In the genomic region with DNA sequence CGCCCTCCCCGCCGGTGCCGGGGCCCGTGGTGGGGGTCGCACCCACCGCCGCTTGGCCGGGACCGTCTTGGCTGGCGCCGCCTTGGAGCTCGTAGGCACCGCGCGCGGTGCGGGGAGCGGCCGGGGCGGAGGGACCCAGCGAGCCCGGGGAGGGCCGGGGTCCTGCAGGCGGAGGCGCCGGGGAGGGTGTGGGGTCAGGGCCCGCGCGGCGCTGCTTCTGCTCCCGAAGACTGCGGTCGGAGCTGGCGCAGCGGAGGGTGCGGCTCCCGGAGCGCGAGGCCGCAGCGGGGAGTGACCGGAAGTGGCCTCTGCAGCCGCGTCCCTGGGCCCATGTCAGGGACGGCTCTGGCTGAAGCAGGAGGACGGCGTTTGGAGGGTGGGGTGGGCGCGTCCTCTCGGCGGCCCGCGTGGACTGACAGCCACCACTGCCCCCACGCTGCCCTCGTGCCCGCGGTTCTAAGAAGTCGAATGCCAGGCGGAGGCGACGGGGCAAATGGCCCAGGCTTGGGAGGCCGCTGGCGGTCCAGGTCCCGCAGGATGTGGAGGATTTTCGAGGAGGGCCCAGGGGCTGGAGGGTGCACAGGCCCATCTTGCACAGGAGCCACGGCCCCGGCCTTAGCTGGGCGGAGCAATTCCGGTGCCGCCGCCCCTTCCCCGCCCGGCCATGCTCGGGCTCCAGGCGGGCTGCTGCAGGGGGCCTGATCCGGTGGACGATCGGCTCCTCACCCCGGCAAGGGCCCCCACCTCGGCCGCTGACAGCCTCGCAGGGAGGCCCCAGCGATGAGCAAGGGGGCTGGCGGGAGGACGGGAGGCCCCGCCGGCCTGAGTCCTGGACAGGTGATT, we compare ENCODE assay signal across 1 cellular context.
A peak's percentile ranks its signal among the peaks of the same experiment; 100 is the strongest.
TF ChIP-seq lines count a peak whose summit lies in the region.

No MANE protein-coding gene starts in this region.

TF ChIP-seq in WTC11, 78 proteins besides CTCF, POLR2A, EP300 and RAD21 (continued from another document):
- TF ChIP-seq, protein P1, sequence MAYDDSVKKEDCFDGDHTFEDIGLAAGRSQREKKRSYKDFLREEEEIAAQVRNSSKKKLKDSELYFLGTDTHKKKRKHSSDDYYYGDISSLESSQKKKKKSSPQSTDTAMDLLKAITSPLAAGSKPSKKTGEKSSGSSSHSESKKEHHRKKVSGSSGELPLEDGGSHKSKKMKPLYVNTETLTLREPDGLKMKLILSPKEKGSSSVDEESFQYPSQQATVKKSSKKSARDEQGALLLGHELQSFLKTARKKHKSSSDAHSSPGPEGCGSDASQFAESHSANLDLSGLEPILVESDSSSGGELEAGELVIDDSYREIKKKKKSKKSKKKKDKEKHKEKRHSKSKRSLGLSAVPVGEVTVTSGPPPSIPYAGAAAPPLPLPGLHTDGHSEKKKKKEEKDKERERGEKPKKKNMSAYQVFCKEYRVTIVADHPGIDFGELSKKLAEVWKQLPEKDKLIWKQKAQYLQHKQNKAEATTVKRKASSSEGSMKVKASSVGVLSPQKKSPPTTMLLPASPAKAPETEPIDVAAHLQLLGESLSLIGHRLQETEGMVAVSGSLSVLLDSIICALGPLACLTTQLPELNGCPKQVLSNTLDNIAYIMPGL (CRISPR knock-in tag; IDR thresholded peaks at IDR 0.05) = no peak; the same call in 1 of the 2 replicates
- TF ChIP-seq PRRX2 (CRISPR knock-in tag; IDR thresholded peaks at IDR 0.05) (no peak), RELA (CRISPR knock-in tag; IDR thresholded peaks at IDR 0.05; ENCODE audit: borderline replicate concordance) (no peak), ZNF263 (CRISPR knock-in tag; IDR thresholded peaks at IDR 0.05; ENCODE audit: low read depth) (0 out of 2 replicates have a peak, but pooled peaks have one; percentile 1), CREB1 (CRISPR knock-in tag; IDR thresholded peaks at IDR 0.05) (no peak), ZNF121 (CRISPR knock-in tag; IDR thresholded peaks at IDR 0.05) (peak; percentile 26; the same call in 1 of the 2 replicates), MAX (CRISPR knock-in tag; IDR thresholded peaks at IDR 0.05) (peak; percentile 73), ZNF396 (CRISPR knock-in tag; IDR thresholded peaks at IDR 0.05; ENCODE audit: borderline replicate concordance) (no peak), EMX1 (CRISPR knock-in tag; IDR thresholded peaks at IDR 0.05) (no peak), SP1 (CRISPR knock-in tag; conservative IDR thresholded peaks at IDR 0.05) (peak; percentile 55; the same call in 1 of the 2 replicates), ZNF423 (CRISPR knock-in tag; IDR thresholded peaks at IDR 0.05) (peak; percentile 85), ATF3 (CRISPR knock-in tag; conservative IDR thresholded peaks at IDR 0.05) (no peak), SMAD4 (CRISPR knock-in tag; IDR thresholded peaks at IDR 0.05) (no peak), ZBTB21 (CRISPR knock-in tag; IDR thresholded peaks at IDR 0.05; ENCODE audit: borderline replicate concordance) (0 out of 2 replicates have a peak, but pooled peaks have one; percentile 31), KAT7 (CRISPR knock-in tag; IDR thresholded peaks at IDR 0.05; ENCODE audit: borderline replicate concordance) (0 out of 2 replicates have a peak, but pooled peaks have one; percentile 42), MYBL2 (CRISPR knock-in tag; IDR thresholded peaks at IDR 0.05) (no peak), CREM (CRISPR knock-in tag; IDR thresholded peaks at IDR 0.05) (peak; percentile 45; the same call in 1 of the 2 replicates), IRF1 (CRISPR knock-in tag; IDR thresholded peaks at IDR 0.05) (peak; percentile 71; the same call in 1 of the 2 replicates), NFYB (CRISPR knock-in tag; conservative IDR thresholded peaks at IDR 0.05; ENCODE audit: low read depth) (0 out of 2 replicates have a peak, but pooled peaks have one; percentile 9), FOXP1 (CRISPR knock-in tag; IDR thresholded peaks at IDR 0.05; ENCODE audit: borderline replicate concordance) (peak; percentile 21), GABPB1 (CRISPR knock-in tag; IDR thresholded peaks at IDR 0.05) (peak; percentile 15; the same call in 1 of the 2 replicates)
- TF ChIP-seq, protein P2, sequence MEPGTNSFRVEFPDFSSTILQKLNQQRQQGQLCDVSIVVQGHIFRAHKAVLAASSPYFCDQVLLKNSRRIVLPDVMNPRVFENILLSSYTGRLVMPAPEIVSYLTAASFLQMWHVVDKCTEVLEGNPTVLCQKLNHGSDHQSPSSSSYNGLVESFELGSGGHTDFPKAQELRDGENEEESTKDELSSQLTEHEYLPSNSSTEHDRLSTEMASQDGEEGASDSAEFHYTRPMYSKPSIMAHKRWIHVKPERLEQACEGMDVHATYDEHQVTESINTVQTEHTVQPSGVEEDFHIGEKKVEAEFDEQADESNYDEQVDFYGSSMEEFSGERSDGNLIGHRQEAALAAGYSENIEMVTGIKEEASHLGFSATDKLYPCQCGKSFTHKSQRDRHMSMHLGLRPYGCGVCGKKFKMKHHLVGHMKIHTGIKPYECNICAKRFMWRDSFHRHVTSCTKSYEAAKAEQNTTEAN (CRISPR knock-in tag; IDR thresholded peaks at IDR 0.05) = 0 out of 2 replicates have a peak, but pooled peaks have one; percentile 32
- TF ChIP-seq, protein P3, sequence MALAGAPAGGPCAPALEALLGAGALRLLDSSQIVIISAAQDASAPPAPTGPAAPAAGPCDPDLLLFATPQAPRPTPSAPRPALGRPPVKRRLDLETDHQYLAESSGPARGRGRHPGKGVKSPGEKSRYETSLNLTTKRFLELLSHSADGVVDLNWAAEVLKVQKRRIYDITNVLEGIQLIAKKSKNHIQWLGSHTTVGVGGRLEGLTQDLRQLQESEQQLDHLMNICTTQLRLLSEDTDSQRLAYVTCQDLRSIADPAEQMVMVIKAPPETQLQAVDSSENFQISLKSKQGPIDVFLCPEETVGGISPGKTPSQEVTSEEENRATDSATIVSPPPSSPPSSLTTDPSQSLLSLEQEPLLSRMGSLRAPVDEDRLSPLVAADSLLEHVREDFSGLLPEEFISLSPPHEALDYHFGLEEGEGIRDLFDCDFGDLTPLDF (CRISPR knock-in tag; IDR thresholded peaks at IDR 0.05) = no peak
- TF ChIP-seq, protein P4, sequence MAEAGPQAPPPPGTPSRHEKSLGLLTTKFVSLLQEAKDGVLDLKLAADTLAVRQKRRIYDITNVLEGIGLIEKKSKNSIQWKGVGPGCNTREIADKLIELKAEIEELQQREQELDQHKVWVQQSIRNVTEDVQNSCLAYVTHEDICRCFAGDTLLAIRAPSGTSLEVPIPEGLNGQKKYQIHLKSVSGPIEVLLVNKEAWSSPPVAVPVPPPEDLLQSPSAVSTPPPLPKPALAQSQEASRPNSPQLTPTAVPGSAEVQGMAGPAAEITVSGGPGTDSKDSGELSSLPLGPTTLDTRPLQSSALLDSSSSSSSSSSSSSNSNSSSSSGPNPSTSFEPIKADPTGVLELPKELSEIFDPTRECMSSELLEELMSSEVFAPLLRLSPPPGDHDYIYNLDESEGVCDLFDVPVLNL (CRISPR knock-in tag; IDR thresholded peaks at IDR 0.05; ENCODE audit: borderline replicate concordance, low read depth) = 0 out of 2 replicates have a peak, but pooled peaks have one; percentile 28
- TF ChIP-seq, protein P5, sequence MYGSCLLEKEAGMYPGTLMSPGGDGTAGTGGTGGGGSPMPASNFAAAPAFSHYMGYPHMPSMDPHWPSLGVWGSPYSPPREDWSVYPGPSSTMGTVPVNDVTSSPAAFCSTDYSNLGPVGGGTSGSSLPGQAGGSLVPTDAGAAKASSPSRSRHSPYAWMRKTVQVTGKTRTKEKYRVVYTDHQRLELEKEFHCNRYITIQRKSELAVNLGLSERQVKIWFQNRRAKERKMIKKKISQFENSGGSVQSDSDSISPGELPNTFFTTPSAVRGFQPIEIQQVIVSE (CRISPR knock-in tag; IDR thresholded peaks at IDR 0.05; ENCODE audit: borderline replicate concordance) = no peak
- TF ChIP-seq, protein P6, sequence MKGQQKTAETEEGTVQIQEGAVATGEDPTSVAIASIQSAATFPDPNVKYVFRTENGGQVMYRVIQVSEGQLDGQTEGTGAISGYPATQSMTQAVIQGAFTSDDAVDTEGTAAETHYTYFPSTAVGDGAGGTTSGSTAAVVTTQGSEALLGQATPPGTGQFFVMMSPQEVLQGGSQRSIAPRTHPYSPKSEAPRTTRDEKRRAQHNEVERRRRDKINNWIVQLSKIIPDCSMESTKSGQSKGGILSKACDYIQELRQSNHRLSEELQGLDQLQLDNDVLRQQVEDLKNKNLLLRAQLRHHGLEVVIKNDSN (CRISPR knock-in tag; IDR thresholded peaks at IDR 0.05) = peak; percentile 46; the same call in 1 of the 2 replicates
- TF ChIP-seq, protein P7, sequence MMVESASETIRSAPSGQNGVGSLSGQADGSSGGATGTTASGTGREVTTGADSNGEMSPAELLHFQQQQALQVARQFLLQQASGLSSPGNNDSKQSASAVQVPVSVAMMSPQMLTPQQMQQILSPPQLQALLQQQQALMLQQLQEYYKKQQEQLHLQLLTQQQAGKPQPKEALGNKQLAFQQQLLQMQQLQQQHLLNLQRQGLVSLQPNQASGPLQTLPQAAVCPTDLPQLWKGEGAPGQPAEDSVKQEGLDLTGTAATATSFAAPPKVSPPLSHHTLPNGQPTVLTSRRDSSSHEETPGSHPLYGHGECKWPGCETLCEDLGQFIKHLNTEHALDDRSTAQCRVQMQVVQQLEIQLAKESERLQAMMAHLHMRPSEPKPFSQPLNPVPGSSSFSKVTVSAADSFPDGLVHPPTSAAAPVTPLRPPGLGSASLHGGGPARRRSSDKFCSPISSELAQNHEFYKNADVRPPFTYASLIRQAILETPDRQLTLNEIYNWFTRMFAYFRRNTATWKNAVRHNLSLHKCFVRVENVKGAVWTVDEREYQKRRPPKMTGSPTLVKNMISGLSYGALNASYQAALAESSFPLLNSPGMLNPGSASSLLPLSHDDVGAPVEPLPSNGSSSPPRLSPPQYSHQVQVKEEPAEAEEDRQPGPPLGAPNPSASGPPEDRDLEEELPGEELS (CRISPR knock-in tag; IDR thresholded peaks at IDR 0.05) = 0 out of 2 replicates have a peak, but pooled peaks have one; percentile 23
- TF ChIP-seq, protein P8, sequence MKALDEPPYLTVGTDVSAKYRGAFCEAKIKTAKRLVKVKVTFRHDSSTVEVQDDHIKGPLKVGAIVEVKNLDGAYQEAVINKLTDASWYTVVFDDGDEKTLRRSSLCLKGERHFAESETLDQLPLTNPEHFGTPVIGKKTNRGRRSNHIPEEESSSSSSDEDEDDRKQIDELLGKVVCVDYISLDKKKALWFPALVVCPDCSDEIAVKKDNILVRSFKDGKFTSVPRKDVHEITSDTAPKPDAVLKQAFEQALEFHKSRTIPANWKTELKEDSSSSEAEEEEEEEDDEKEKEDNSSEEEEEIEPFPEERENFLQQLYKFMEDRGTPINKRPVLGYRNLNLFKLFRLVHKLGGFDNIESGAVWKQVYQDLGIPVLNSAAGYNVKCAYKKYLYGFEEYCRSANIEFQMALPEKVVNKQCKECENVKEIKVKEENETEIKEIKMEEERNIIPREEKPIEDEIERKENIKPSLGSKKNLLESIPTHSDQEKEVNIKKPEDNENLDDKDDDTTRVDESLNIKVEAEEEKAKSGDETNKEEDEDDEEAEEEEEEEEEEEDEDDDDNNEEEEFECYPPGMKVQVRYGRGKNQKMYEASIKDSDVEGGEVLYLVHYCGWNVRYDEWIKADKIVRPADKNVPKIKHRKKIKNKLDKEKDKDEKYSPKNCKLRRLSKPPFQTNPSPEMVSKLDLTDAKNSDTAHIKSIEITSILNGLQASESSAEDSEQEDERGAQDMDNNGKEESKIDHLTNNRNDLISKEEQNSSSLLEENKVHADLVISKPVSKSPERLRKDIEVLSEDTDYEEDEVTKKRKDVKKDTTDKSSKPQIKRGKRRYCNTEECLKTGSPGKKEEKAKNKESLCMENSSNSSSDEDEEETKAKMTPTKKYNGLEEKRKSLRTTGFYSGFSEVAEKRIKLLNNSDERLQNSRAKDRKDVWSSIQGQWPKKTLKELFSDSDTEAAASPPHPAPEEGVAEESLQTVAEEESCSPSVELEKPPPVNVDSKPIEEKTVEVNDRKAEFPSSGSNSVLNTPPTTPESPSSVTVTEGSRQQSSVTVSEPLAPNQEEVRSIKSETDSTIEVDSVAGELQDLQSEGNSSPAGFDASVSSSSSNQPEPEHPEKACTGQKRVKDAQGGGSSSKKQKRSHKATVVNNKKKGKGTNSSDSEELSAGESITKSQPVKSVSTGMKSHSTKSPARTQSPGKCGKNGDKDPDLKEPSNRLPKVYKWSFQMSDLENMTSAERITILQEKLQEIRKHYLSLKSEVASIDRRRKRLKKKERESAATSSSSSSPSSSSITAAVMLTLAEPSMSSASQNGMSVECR (CRISPR knock-in tag; IDR thresholded peaks at IDR 0.05; ENCODE audit: borderline replicate concordance) = peak; percentile 62; the same call in 1 of the 2 replicates
TF ChIP-seq in WTC11: peak in this region for 19.
